16 cellular contexts compared by ENCODE assay signal in genomic region chr2:86283461-86284030, GRCh38. TPM values are rescaled to one million over a fixed set of nuclear protein-coding genes. Genes with fewer than 3 reads are reported as not detected.
DNase-seq lines count a peak whose midpoint lies in the region; ATAC-seq and TF ChIP-seq lines count a peak whose summit lies in the region.
"Had no signal": no experiment of that assay in that cellular context is flagged by ENCODE, and none has a peak within 500 bp of the region (broad histone marks: within the 10 kb centered on the region; RNA-seq: fewer than 3 reads in every experiment).

No MANE protein-coding gene starts in this region.

- peaks cover 30% of the 10 kb centered on the region for H3K27me3 Mint-ChIP-seq in osteocyte (ENCODE audit: unreplicated experiment)

- peaks cover 48 to 82% (median 68%) of the 10 kb centered on the region in 4 donors for H3K4me1 ChIP-seq in esophagus muscularis mucosa
- H3K4me1 ChIP-seq in upper lobe of right lung = no peaks in the 10 kb centered on the region
- H3K4me1 ChIP-seq: uterus had no signal

- H3K9me3 Mint-ChIP-seq in osteocyte (ENCODE audit: unreplicated experiment) = no peaks in the 10 kb centered on the region
- H3K9me3 Mint-ChIP-seq: activated CD4-positive, alpha-beta T cell treated with anti-CD3 and anti-CD28 coated beads, Interleukin-2, amount 10 ng/mL, durations not matched to agents 24 days and 14 days; activated naive CD4-positive, alpha-beta T cell treated with anti-CD3 and anti-CD28 coated beads, Interleukin-2, amount 10 ng/mL, durations not matched to agents 7 days and 5 days; stimulated activated naive B cell treated with anti-CD40 and anti-IgM and Interleukin-4, amounts not matched to agents 10 μg/mL and 1 μg/mL and 100 μg/mL, for 72 hours had no signal

- intact Hi-C loops in left ventricle myocardium superior (cut with micrococcal nuclease) (no loop called here), cardiac septum (cut with DNase I) (loop anchor here (2.0 kb wide), 1 partner anchor 29 kb away; no protein-coding TSS in a partner anchor), esophagus muscularis mucosa (cut with DNase I) (no loop called here), upper lobe of right lung (cut with DNase I) (no loop called here)

- H3K27me3 ChIP-seq in esophagus muscularis mucosa (no peaks in the 10 kb centered on the region), upper lobe of right lung (no peaks in the 10 kb centered on the region)
- H3K27me3 ChIP-seq: esophagus squamous epithelium, uterus had no signal

- H3K4me3 ChIP-seq in esophagus muscularis mucosa (no peak overlapping the region), upper lobe of right lung (no peak overlapping the region)
- H3K4me3 ChIP-seq: esophagus squamous epithelium, uterus had no signal

- peak; percentile 40 for DNase-seq in left ventricle myocardium superior
- DNase-seq in cardiac septum (ENCODE audit: low spot score) = no peak
- no peak for DNase-seq in esophagus muscularis mucosa (ENCODE audit: extremely low spot score)
- peak; percentile 38 for DNase-seq in osteocyte (ENCODE audit: extremely low spot score, unreplicated experiment)
- DNase-seq in upper lobe of right lung = peak; percentile 37
- no peak for DNase-seq in OCI-M2 (lab: John Stamatoyannopoulos, UW; ENCODE audit: unreplicated experiment)
- DNase-seq in Kasumi-1 (lab: John Stamatoyannopoulos, UW) = no peak
- DNase-seq: activated CD4-positive, alpha-beta T cell treated with anti-CD3 and anti-CD28 coated beads, Interleukin-2, amount 10 ng/mL, durations not matched to agents 24 days and 14 days; activated naive CD4-positive, alpha-beta T cell treated with anti-CD3 and anti-CD28 coated beads, Interleukin-2, amount 10 ng/mL, durations not matched to agents 7 days and 5 days; activated T-cell treated with anti-CD3 and anti-CD28 coated beads for 4 hours; CD4-positive, CD25-positive, alpha-beta regulatory T cell; esophagus squamous epithelium; KBM-7; stimulated activated naive B cell treated with anti-CD40 and anti-IgM and Interleukin-4, amounts not matched to agents 10 μg/mL and 1 μg/mL and 100 μg/mL, for 72 hours; uterus had no signal

- ATAC-seq in left ventricle myocardium superior (no peak), upper lobe of right lung (no peak), HG03571 (IDR thresholded peaks at IDR 0.05; ENCODE audit: unreplicated experiment) (no peak)
- ATAC-seq: stimulated activated naive B cell treated with anti-CD40 and anti-IgM and Interleukin-4, amounts not matched to agents 10 μg/mL and 1 μg/mL and 100 μg/mL, for 72 hours had no signal

- WGBS in esophagus muscularis mucosa = 60% methylated on average over 2 of the region's 4 CpGs

- no peak for TF ChIP-seq EP300 in esophagus muscularis mucosa (IDR thresholded peaks at IDR 0.05)

- no peaks in the 10 kb centered on the region for H3K36me3 ChIP-seq in esophagus muscularis mucosa
- H3K36me3 ChIP-seq in upper lobe of right lung = no peaks in the 10 kb centered on the region
- H3K36me3 ChIP-seq: esophagus squamous epithelium, uterus had no signal

- TF ChIP-seq CTCF in esophagus muscularis mucosa (IDR thresholded peaks at IDR 0.05) = no peak
- no peak for TF ChIP-seq CTCF in osteocyte (IDR thresholded peaks at IDR 0.05)
- no peak for TF ChIP-seq CTCF in upper lobe of right lung (IDR thresholded peaks at IDR 0.05)

- H3K4me1 Mint-ChIP-seq in osteocyte (ENCODE audit: unreplicated experiment) = no peaks in the 10 kb centered on the region
- H3K4me1 Mint-ChIP-seq: activated CD4-positive, alpha-beta T cell treated with anti-CD3 and anti-CD28 coated beads, Interleukin-2, amount 10 ng/mL, durations not matched to agents 24 days and 14 days; activated naive CD4-positive, alpha-beta T cell treated with anti-CD3 and anti-CD28 coated beads, Interleukin-2, amount 10 ng/mL, durations not matched to agents 7 days and 5 days; CD4-positive, CD25-positive, alpha-beta regulatory T cell; stimulated activated naive B cell treated with anti-CD40 and anti-IgM and Interleukin-4, amounts not matched to agents 10 μg/mL and 1 μg/mL and 100 μg/mL, for 72 hours had no signal

- no peak overlapping the region for H3K27ac Mint-ChIP-seq in osteocyte (ENCODE audit: unreplicated experiment)
- H3K27ac Mint-ChIP-seq: activated CD4-positive, alpha-beta T cell treated with anti-CD3 and anti-CD28 coated beads, Interleukin-2, amount 10 ng/mL, durations not matched to agents 24 days and 14 days; activated naive CD4-positive, alpha-beta T cell treated with anti-CD3 and anti-CD28 coated beads, Interleukin-2, amount 10 ng/mL, durations not matched to agents 7 days and 5 days; stimulated activated naive B cell treated with anti-CD40 and anti-IgM and Interleukin-4, amounts not matched to agents 10 μg/mL and 1 μg/mL and 100 μg/mL, for 72 hours had no signal

- TF ChIP-seq POLR2A in esophagus muscularis mucosa (IDR thresholded peaks at IDR 0.05; ENCODE audit: low read depth) = no peak

- peak overlapping the region; percentile 80 to 89 (median 83) for H3K27ac ChIP-seq in esophagus muscularis mucosa (replicated peaks in 1 of 4)
- no peak overlapping the region for H3K27ac ChIP-seq in upper lobe of right lung
- H3K27ac ChIP-seq: uterus had no signal

- H3K4me3 Mint-ChIP-seq in osteocyte (ENCODE audit: unreplicated experiment) = no peak overlapping the region
- H3K4me3 Mint-ChIP-seq: activated CD4-positive, alpha-beta T cell treated with anti-CD3 and anti-CD28 coated beads, Interleukin-2, amount 10 ng/mL, durations not matched to agents 24 days and 14 days; activated naive CD4-positive, alpha-beta T cell treated with anti-CD3 and anti-CD28 coated beads, Interleukin-2, amount 10 ng/mL, durations not matched to agents 7 days and 5 days; CD4-positive, CD25-positive, alpha-beta regulatory T cell; stimulated activated naive B cell treated with anti-CD40 and anti-IgM and Interleukin-4, amounts not matched to agents 10 μg/mL and 1 μg/mL and 100 μg/mL, for 72 hours had no signal

- no peaks in the 10 kb centered on the region for H3K36me3 Mint-ChIP-seq in osteocyte (ENCODE audit: unreplicated experiment)
- H3K36me3 Mint-ChIP-seq: activated naive CD4-positive, alpha-beta T cell treated with anti-CD3 and anti-CD28 coated beads, Interleukin-2, amount 10 ng/mL, durations not matched to agents 7 days and 5 days; CD4-positive, CD25-positive, alpha-beta regulatory T cell; stimulated activated naive B cell treated with anti-CD40 and anti-IgM and Interleukin-4, amounts not matched to agents 10 μg/mL and 1 μg/mL and 100 μg/mL, for 72 hours had no signal

- no peaks in the 10 kb centered on the region for H3K9me3 ChIP-seq in esophagus muscularis mucosa
- H3K9me3 ChIP-seq in upper lobe of right lung = no peaks in the 10 kb centered on the region
- H3K9me3 ChIP-seq: esophagus squamous epithelium, uterus had no signal

RNA-seq across cellular contexts. Expression of gene REEP1, which starts 53.9 kb away (rescaled TPM):
- total RNA-seq in left ventricle myocardium superior (21.3 TPM), cardiac septum (21.7 TPM), esophagus muscularis mucosa (10 to 100 TPM; 46.1 to 95.1 (median 74.9) TPM), osteocyte (0.16 TPM in 1 of 2 replicates, not detected in the other), upper lobe of right lung (7.8 TPM)
- total RNA-seq: CD4-positive, CD25-positive, alpha-beta regulatory T cell had no signal

Comparison
In these comparisons a context has a peak if more than half of its experiments do, and no peak if none do; other contexts are left out.
1. DNase-seq: peak in left ventricle myocardium superior (single experiment), osteocyte (single experiment) and upper lobe of right lung (single experiment); none in cardiac septum (single experiment), esophagus muscularis mucosa (single experiment), OCI-M2 (single experiment) and Kasumi-1 (0 of 2).